2 cellular contexts compared by ENCODE assay signal in genomic region chr1:15279576-15280230, GRCh38.
TF ChIP-seq lines count a peak whose summit lies in the region.

No MANE protein-coding gene starts in this region.

TF ChIP-seq in HepG2, 621 proteins besides CTCF, POLR2A, EP300 and RAD21 (continued from another document):
- TF ChIP-seq NR1H2 (CRISPR knock-in tag; IDR thresholded peaks at IDR 0.05; ENCODE audit: borderline replicate concordance, low read depth): no peak
- no peak for TF ChIP-seq UBTF (CRISPR knock-in tag; IDR thresholded peaks at IDR 0.05)
- TF ChIP-seq NFYB (CRISPR knock-in tag; IDR thresholded peaks at IDR 0.05): peak; percentile 62
- no peak for TF ChIP-seq ZNF552 (CRISPR knock-in tag; IDR thresholded peaks at IDR 0.05; ENCODE audit: borderline replicate concordance)
TF ChIP-seq in HepG2: peak in this region for 2.

TF ChIP-seq in SK-N-SH treated with all-trans-retinoic acid at 6 μM for 48 hours, 23 proteins besides CTCF, POLR2A, EP300 and RAD21:
- TF ChIP-seq, protein P1, sequence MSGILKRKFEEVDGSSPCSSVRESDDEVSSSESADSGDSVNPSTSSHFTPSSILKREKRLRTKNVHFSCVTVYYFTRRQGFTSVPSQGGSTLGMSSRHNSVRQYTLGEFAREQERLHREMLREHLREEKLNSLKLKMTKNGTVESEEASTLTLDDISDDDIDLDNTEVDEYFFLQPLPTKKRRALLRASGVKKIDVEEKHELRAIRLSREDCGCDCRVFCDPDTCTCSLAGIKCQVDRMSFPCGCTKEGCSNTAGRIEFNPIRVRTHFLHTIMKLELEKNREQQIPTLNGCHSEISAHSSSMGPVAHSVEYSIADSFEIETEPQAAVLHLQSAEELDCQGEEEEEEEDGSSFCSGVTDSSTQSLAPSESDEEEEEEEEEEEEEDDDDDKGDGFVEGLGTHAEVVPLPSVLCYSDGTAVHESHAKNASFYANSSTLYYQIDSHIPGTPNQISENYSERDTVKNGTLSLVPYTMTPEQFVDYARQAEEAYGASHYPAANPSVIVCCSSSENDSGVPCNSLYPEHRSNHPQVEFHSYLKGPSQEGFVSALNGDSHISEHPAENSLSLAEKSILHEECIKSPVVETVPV (CRISPR knock-in tag; IDR thresholded peaks at IDR 0.05): no peak
- TF ChIP-seq, protein P2, sequence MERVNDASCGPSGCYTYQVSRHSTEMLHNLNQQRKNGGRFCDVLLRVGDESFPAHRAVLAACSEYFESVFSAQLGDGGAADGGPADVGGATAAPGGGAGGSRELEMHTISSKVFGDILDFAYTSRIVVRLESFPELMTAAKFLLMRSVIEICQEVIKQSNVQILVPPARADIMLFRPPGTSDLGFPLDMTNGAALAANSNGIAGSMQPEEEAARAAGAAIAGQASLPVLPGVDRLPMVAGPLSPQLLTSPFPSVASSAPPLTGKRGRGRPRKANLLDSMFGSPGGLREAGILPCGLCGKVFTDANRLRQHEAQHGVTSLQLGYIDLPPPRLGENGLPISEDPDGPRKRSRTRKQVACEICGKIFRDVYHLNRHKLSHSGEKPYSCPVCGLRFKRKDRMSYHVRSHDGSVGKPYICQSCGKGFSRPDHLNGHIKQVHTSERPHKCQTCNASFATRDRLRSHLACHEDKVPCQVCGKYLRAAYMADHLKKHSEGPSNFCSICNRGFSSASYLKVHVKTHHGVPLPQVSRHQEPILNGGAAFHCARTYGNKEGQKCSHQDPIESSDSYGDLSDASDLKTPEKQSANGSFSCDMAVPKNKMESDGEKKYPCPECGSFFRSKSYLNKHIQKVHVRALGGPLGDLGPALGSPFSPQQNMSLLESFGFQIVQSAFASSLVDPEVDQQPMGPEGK (CRISPR knock-in tag; IDR thresholded peaks at IDR 0.05; ENCODE audit: borderline replicate concordance): no peak
- TF ChIP-seq ARNTL (CRISPR knock-in tag; IDR thresholded peaks at IDR 0.05; ENCODE audit: borderline replicate concordance, low read depth) (no peak), POU6F1 (CRISPR knock-in tag; IDR thresholded peaks at IDR 0.05; ENCODE audit: borderline replicate concordance, low read depth) (no peak), ISL1 (CRISPR knock-in tag; IDR thresholded peaks at IDR 0.05) (no peak), RARB (CRISPR knock-in tag; IDR thresholded peaks at IDR 0.05) (no peak), GLIS3 (CRISPR knock-in tag; IDR thresholded peaks at IDR 0.05) (no peak), ZFP3 (CRISPR knock-in tag; IDR thresholded peaks at IDR 0.05) (no peak), ZNF70 (CRISPR knock-in tag; IDR thresholded peaks at IDR 0.05) (no peak), SNAI2 (CRISPR knock-in tag; IDR thresholded peaks at IDR 0.05) (no peak)
- TF ChIP-seq, protein P3, sequence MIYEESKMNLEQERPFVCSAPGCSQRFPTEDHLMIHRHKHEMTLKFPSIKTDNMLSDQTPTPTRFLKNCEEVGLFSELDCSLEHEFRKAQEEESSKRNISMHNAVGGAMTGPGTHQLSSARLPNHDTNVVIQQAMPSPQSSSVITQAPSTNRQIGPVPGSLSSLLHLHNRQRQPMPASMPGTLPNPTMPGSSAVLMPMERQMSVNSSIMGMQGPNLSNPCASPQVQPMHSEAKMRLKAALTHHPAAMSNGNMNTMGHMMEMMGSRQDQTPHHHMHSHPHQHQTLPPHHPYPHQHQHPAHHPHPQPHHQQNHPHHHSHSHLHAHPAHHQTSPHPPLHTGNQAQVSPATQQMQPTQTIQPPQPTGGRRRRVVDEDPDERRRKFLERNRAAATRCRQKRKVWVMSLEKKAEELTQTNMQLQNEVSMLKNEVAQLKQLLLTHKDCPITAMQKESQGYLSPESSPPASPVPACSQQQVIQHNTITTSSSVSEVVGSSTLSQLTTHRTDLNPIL (CRISPR knock-in tag; IDR thresholded peaks at IDR 0.05; ENCODE audit: low read depth): no peak
